8 cellular contexts compared by ENCODE assay signal in the genomic region with DNA sequence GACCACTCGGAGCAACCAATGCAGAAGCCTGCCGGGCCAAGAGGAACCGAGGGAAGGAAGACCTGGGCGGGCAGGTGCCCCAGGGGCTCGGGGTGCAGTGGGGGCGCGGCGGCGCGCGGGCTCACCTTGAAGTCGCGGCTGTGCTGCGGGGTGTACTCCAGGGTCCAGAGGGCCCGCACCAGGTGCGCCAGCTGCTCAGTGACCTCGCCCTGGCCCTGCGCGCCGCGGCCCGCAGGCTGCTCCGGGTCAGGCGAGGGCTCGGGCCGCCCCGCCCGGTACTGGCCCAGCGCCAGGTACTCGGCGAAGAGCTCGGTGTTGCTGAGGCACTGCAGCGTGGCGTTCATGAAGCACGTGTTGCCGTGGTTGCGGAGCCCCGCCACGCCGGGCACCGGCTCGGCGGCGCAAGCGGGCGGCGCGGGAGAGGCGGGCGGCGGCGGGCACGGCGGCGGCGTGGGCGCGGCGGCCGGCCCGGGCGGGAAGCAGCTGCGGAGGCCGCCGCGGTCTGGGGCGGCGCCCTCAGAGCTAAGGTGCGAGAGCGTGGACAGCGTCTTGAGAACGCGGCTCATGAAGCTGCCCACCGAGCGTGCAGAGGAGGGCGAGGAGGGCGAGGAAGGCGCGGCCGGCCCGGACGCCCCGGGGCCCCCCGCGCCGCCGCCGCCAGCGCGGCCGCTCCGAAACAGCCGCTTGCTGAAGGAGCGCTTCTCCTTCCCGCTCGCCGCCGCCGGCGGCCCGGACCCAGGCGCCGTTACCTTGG. TPM values are rescaled to one million over a fixed set of nuclear protein-coding genes. Genes with fewer than 3 reads are reported as not detected.
DNase-seq lines count a peak whose midpoint lies in the region; ATAC-seq and TF ChIP-seq lines count a peak whose summit lies in the region.

No MANE protein-coding gene starts in this region.

- H3K27me3 ChIP-seq in osteoblast (ENCODE audit: insufficient read depth, low read length): no peaks in the 10 kb centered on the region
- H3K27me3 ChIP-seq in tibial artery: no peaks in the 10 kb centered on the region

- peaks cover 20% of the 10 kb centered on the region for H3K4me1 ChIP-seq in osteoblast (ENCODE audit: insufficient read depth, low read length)
- H3K4me1 ChIP-seq in tibial artery: peaks cover 0 to 46% (median 28%) of the 10 kb centered on the region in 4 donors

- ATAC-seq in GM19043 (IDR thresholded peaks at IDR 0.05; ENCODE audit: low read depth, unreplicated experiment): peak; percentile 25
- peak; percentile 39 for ATAC-seq in HG03280 (IDR thresholded peaks at IDR 0.05; ENCODE audit: unreplicated experiment)

- peak overlapping the region; percentile 81 for H3K4me2 ChIP-seq in osteoblast (ENCODE audit: insufficient read depth, low read length)

- H3K27ac ChIP-seq in osteoblast (ENCODE audit: low read depth, low read length): no peak overlapping the region
- H3K27ac ChIP-seq in tibial artery: peak overlapping the region; percentile 64 to 73

- no peak for TF ChIP-seq CTCF in AG10803 (conservative IDR thresholded peaks at IDR 0.05; ENCODE audit: low read length)
- TF ChIP-seq CTCF in osteoblast (IDR thresholded peaks at IDR 0.05; ENCODE audit: extremely low read depth, low read depth, low read length): no peak
- TF ChIP-seq CTCF in tibial artery (IDR thresholded peaks at IDR 0.05): no peak

- H3K4me3 ChIP-seq in AG10803 (ENCODE audit: low read length) (peak overlapping the region; percentile 64), osteoblast (ENCODE audit: insufficient read depth, low read length) (peak overlapping the region; percentile 73), tibial artery (peak overlapping the region; percentile 70 to 90)

- H3K9me3 ChIP-seq in osteoblast (ENCODE audit: low read depth, low read length) (no peaks in the 10 kb centered on the region), tibial artery (no peaks in the 10 kb centered on the region)

- peak overlapping the region; percentile 50 for H2AFZ ChIP-seq in osteoblast (ENCODE audit: low read length)

- H3K36me3 ChIP-seq in osteoblast (ENCODE audit: insufficient read depth, low read length) (no peaks in the 10 kb centered on the region), tibial artery (no peaks in the 10 kb centered on the region)

- H4K20me1 ChIP-seq in osteoblast (ENCODE audit: insufficient read depth, low read length): peaks cover 10% of the 10 kb centered on the region

- intact Hi-C loops in tibial artery (cut with DNase I; ENCODE audit: low total_unique reads): no loop called here

- H3K79me2 ChIP-seq in osteoblast (ENCODE audit: insufficient read depth, low read length): peaks cover 40% of the 10 kb centered on the region

- DNase-seq in AG10803 (ENCODE audit: low read depth) (peak; percentile 47), RPMI7951 (ENCODE audit: low read depth) (peak; percentile 50), glomerular visceral epithelial cell (ENCODE audit: extremely low spot score) (peak; percentile 58), osteoblast (ENCODE audit: insufficient read length, low spot score, missing footprints) (peak; percentile 91), tibial artery (peak; percentile 48 to 81)
- peak; percentile 67 for DNase-seq in activated naive CD4-positive, alpha-beta T cell treated with Interleukin-2 at 50 U/mL for 16 hours

RNA-seq across cellular contexts. Expression of a gene that starts 0.6 kb away (rescaled TPM):
- total RNA-seq in RPMI7951 (2014; rRNA removed; shearing (Covaris generic)): 5.9 and 6.5 TPM in 2 replicates
- 6.2 and 7.4 TPM in 2 replicates for total RNA-seq in osteoblast

RNA-seq across cellular contexts. Expression of a gene that starts 33.9 kb away (rescaled TPM):
- not detected in 2 replicates for total RNA-seq in RPMI7951 (2014; rRNA removed; shearing (Covaris generic))
- total RNA-seq in osteoblast: not detected in 2 replicates
